ENCODE assay signal across 10 cellular contexts in genomic region chrX:134908235-134908834, GRCh38. TPM values are rescaled to one million over a fixed set of nuclear protein-coding genes. Genes with fewer than 3 reads are reported as not detected.
DNase-seq lines count a peak whose midpoint lies in the region; ATAC-seq and TF ChIP-seq lines count a peak whose summit lies in the region.
"Had no signal": no experiment of that assay in that cellular context is flagged by ENCODE, and none has a peak within 500 bp of the region (broad histone marks: within the 10 kb centered on the region; RNA-seq: fewer than 3 reads in every experiment).

No MANE protein-coding gene starts in this region.

- no peaks in the 10 kb centered on the region for H3K9me3 ChIP-seq in OCI-LY7 (ENCODE audit: low read length)
- H3K9me3 ChIP-seq in stomach, result no peaks in the 10 kb centered on the region
- H3K9me3 ChIP-seq in left lung, result no peaks in the 10 kb centered on the region
- H3K9me3 ChIP-seq: body of pancreas, SJCRH30 had no signal

- POLR2A ChIA-PET in OCI-LY7 (lab: Charles Lee), result no interaction called here

- no peaks in the 10 kb centered on the region for H3K9me3 Mint-ChIP-seq in stimulated activated naive CD8-positive, alpha-beta T cell treated with anti-CD3 and anti-CD28 coated beads, Interleukin-15, amount 100 ng/mL, for 72 hours
- no peaks in the 10 kb centered on the region for H3K9me3 Mint-ChIP-seq in type B pancreatic cell

- TF ChIP-seq CTCF in OCI-LY7 (conservative IDR thresholded peaks at IDR 0.05; ENCODE audit: low read length) (peak; percentile 43; the same call in 1 of the 2 replicates), type B pancreatic cell (conservative IDR thresholded peaks at IDR 0.05) (peak; percentile 36), stomach (IDR thresholded peaks at IDR 0.05) (no peak), left lung (IDR thresholded peaks at IDR 0.05) (no peak)

- no peak overlapping the region for H3K27ac ChIP-seq in OCI-LY7 (ENCODE audit: low read depth, low read length, poor library complexity, severe bottlenecking)
- H3K27ac ChIP-seq in stomach, result no peak overlapping the region
- H3K27ac ChIP-seq in left lung, result no peak overlapping the region
- H3K27ac ChIP-seq: body of pancreas, SJCRH30 had no signal

- ATAC-seq in stimulated activated naive CD8-positive, alpha-beta T cell treated with anti-CD3 and anti-CD28 coated beads, Interleukin-15, amount 100 ng/mL, for 72 hours, result peak; percentile 58
- ATAC-seq in stimulated activated naive CD8-positive, alpha-beta T cell treated with anti-CD3 and anti-CD28 coated beads, Interleukin-15, Interleukin-2, amounts not matched to agents 100 U/mL and 50 U/mL, for 24 hours, result no peak
- no peak for ATAC-seq in left lung
- ATAC-seq: body of pancreas had no signal

- H3K4me1 Mint-ChIP-seq in stimulated activated naive CD8-positive, alpha-beta T cell treated with anti-CD3 and anti-CD28 coated beads, Interleukin-15, amount 100 ng/mL, for 72 hours, result peaks cover 8% of the 10 kb centered on the region
- H3K4me1 Mint-ChIP-seq in type B pancreatic cell (ENCODE audit: unreplicated experiment), result peaks cover 6% of the 10 kb centered on the region

- peak overlapping the region; percentile 33 to 88 for H3K27ac Mint-ChIP-seq in stimulated activated naive CD8-positive, alpha-beta T cell treated with anti-CD3 and anti-CD28 coated beads, Interleukin-15, amount 100 ng/mL, for 72 hours
- H3K27ac Mint-ChIP-seq in type B pancreatic cell, result peak overlapping the region; percentile 21

- no peak for DNase-seq in stimulated activated naive CD8-positive, alpha-beta T cell treated with anti-CD3 and anti-CD28 coated beads, Interleukin-15, amount 100 ng/mL, for 72 hours
- DNase-seq in stimulated activated naive CD8-positive, alpha-beta T cell treated with anti-CD3 and anti-CD28 coated beads, Interleukin-15, Interleukin-2, amounts not matched to agents 100 U/mL and 50 U/mL, for 24 hours, result no peak
- DNase-seq in OCI-LY7 (ENCODE audit: low spot score) (peak; percentile 29), dermis microvascular lymphatic vessel endothelial cell (ENCODE audit: low read depth in 2 of 2) (peak; percentile 32 to 73), type B pancreatic cell (ENCODE audit: extremely low spot score, unreplicated experiment) (no peak), stomach (no peak), RPMI8226 (no peak), left lung (no peak)
- DNase-seq: body of pancreas had no signal

- H3K4me1 ChIP-seq in OCI-LY7 (ENCODE audit: insufficient read depth, low read length, poor library complexity, severe bottlenecking), result no peaks in the 10 kb centered on the region
- no peaks in the 10 kb centered on the region for H3K4me1 ChIP-seq in stomach
- H3K4me1 ChIP-seq in left lung, result no peaks in the 10 kb centered on the region
- H3K4me1 ChIP-seq: body of pancreas, SJCRH30 had no signal

- H3K9me2 ChIP-seq in OCI-LY7 (ENCODE audit: insufficient read depth, low read length), result no peaks in the 10 kb centered on the region

- H3K27me3 ChIP-seq in stomach (peaks cover 0 to 3% (median 0%) of the 10 kb centered on the region in 3 donors), left lung (no peaks in the 10 kb centered on the region)
- H3K27me3 ChIP-seq: body of pancreas, SJCRH30 had no signal

- no peaks in the 10 kb centered on the region for H3K79me2 ChIP-seq in OCI-LY7 (ENCODE audit: insufficient read depth, low read depth, low read length)

- no peak overlapping the region for H2AFZ ChIP-seq in OCI-LY7 (ENCODE audit: low read length)

- WGBS in stomach, 5 donors, result 51 to 71% (median 68%) methylated on average over 3 of the region's 3 CpGs

- H4K20me1 ChIP-seq in OCI-LY7 (ENCODE audit: insufficient read depth, low read length), result no peaks in the 10 kb centered on the region

- H3K36me3 Mint-ChIP-seq in type B pancreatic cell, result peaks cover 3% of the 10 kb centered on the region

- intact Hi-C loops in OCI-LY7 (cut with micrococcal nuclease; ENCODE audit: unreplicated experiment) (no loop called here), stomach (cut with DNase I; ENCODE audit: low total_unique reads) (no loop called here), left lung (cut with DNase I) (no loop called here)

- CTCF ChIA-PET in OCI-LY7 (lab: Charles Lee; ENCODE audit: unreplicated experiment), result no interaction called here

- no peak for TF ChIP-seq POLR2A in stomach (IDR thresholded peaks at IDR 0.05)

- no peaks in the 10 kb centered on the region; the same call in 1 of the 2 replicates for H3K36me3 ChIP-seq in OCI-LY7 (ENCODE audit: insufficient read depth, low read length)
- H3K36me3 ChIP-seq in stomach, result no peaks in the 10 kb centered on the region
- H3K36me3 ChIP-seq in left lung, result no peaks in the 10 kb centered on the region
- H3K36me3 ChIP-seq: SJCRH30 had no signal

- no peak overlapping the region for H3K4me2 ChIP-seq in OCI-LY7 (ENCODE audit: low read length)

- BruUV-seq in OCI-LY7 (replicated peaks; lab: Mats Ljungman, UMichigan), result no TSS peak

- H3K4me3 Mint-ChIP-seq in stimulated activated naive CD8-positive, alpha-beta T cell treated with anti-CD3 and anti-CD28 coated beads, Interleukin-15, amount 100 ng/mL, for 72 hours, result no peak overlapping the region
- peak overlapping the region; percentile 24 for H3K4me3 Mint-ChIP-seq in type B pancreatic cell

- TF ChIP-seq EP300 in stomach (IDR thresholded peaks at IDR 0.05), result no peak

- H3K27me3 Mint-ChIP-seq in stimulated activated naive CD8-positive, alpha-beta T cell treated with anti-CD3 and anti-CD28 coated beads, Interleukin-15, amount 100 ng/mL, for 72 hours, result no peaks in the 10 kb centered on the region
- H3K27me3 Mint-ChIP-seq in type B pancreatic cell, result no peaks in the 10 kb centered on the region

- H3K4me3 ChIP-seq in OCI-LY7 (ENCODE audit: low read depth, low read length, poor library complexity, severe bottlenecking), result no peak overlapping the region
- H3K4me3 ChIP-seq in stomach, result no peak overlapping the region
- H3K4me3 ChIP-seq in left lung, result no peak overlapping the region
- H3K4me3 ChIP-seq: body of pancreas, SJCRH30 had no signal

RNA-seq across cellular contexts. Expression of gene MOSPD1, which starts 6.7 kb away (rescaled TPM):
- 7.9 and 8.6 TPM in 2 replicates for total RNA-seq in OCI-LY7 (2014; rRNA removed; shearing (Covaris generic))
- total RNA-seq in OCI-LY7 (2022), result 7.8 and 8.5 TPM in 2 replicates
- total RNA-seq in dermis microvascular lymphatic vessel endothelial cell, result 13.9 and 17.6 TPM in 2 replicates
- total RNA-seq in type B pancreatic cell (ENCODE audit: low replicate concordance), result 12.9 and 15.2 TPM in 2 replicates
- total RNA-seq in stomach, result 100 to 1,000 TPM in 1 of 5 donors, 10 to 100 TPM in 2, 1 to 10 TPM in 2; 4.3 to 179 (median 14.3) TPM
- polyA plus RNA-seq in stomach, result 10 to 100 TPM in 2 of 3 donors, 1 to 10 TPM in 1; 5.2 to 12.7 (median 10.5) TPM
- total RNA-seq in left lung, result 10 to 100 TPM; 12.0 to 15.8 TPM

Comparison
In these comparisons a context has a peak if more than half of its experiments do, and no peak if none do; other contexts are left out.
1. DNase-seq: peak in OCI-LY7 (single experiment) and dermis microvascular lymphatic vessel endothelial cell (2 of 2); none in stimulated activated naive CD8-positive, alpha-beta T cell treated with anti-CD3 and anti-CD28 coated beads, Interleukin-15, amount 100 ng/mL, for 72 hours (0 of 2), stimulated activated naive CD8-positive, alpha-beta T cell treated with anti-CD3 and anti-CD28 coated beads, Interleukin-15, Interleukin-2, amounts not matched to agents 100 U/mL and 50 U/mL, for 24 hours (single experiment), type B pancreatic cell (single experiment), stomach (single experiment), RPMI8226 (single experiment) and left lung (0 of 2).
2. CTCF ChIP-seq: peak in OCI-LY7 (single experiment) and type B pancreatic cell (single experiment); none in stomach (0 of 7) and left lung (0 of 2).